Comparison of ENCODE assay signal across 1 cellular context in the genomic region with DNA sequence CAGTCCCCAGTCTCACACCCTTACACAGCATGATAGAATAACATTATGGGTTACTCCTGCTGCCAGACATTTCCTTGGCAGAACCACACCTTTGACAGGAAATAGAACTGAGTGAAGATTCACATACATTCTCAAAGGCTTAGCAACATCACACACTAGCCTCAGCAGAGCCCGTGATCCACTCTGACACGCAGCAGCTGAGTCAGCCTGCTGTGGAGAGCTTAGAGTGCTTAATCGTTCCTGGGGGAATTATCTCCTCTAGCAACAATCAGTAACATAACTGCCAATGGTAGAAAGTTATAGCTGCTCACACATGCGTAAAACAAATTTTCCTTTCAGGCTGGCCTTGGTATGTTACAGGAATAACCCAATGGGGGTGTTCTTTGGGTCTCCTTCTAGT.
TF ChIP-seq lines count a peak whose summit lies in the region.

No MANE protein-coding gene starts in this region.

TF ChIP-seq in GM23338, 12 proteins besides CTCF, POLR2A, EP300 and RAD21 (continued from another document):
- TF ChIP-seq, protein P1, sequence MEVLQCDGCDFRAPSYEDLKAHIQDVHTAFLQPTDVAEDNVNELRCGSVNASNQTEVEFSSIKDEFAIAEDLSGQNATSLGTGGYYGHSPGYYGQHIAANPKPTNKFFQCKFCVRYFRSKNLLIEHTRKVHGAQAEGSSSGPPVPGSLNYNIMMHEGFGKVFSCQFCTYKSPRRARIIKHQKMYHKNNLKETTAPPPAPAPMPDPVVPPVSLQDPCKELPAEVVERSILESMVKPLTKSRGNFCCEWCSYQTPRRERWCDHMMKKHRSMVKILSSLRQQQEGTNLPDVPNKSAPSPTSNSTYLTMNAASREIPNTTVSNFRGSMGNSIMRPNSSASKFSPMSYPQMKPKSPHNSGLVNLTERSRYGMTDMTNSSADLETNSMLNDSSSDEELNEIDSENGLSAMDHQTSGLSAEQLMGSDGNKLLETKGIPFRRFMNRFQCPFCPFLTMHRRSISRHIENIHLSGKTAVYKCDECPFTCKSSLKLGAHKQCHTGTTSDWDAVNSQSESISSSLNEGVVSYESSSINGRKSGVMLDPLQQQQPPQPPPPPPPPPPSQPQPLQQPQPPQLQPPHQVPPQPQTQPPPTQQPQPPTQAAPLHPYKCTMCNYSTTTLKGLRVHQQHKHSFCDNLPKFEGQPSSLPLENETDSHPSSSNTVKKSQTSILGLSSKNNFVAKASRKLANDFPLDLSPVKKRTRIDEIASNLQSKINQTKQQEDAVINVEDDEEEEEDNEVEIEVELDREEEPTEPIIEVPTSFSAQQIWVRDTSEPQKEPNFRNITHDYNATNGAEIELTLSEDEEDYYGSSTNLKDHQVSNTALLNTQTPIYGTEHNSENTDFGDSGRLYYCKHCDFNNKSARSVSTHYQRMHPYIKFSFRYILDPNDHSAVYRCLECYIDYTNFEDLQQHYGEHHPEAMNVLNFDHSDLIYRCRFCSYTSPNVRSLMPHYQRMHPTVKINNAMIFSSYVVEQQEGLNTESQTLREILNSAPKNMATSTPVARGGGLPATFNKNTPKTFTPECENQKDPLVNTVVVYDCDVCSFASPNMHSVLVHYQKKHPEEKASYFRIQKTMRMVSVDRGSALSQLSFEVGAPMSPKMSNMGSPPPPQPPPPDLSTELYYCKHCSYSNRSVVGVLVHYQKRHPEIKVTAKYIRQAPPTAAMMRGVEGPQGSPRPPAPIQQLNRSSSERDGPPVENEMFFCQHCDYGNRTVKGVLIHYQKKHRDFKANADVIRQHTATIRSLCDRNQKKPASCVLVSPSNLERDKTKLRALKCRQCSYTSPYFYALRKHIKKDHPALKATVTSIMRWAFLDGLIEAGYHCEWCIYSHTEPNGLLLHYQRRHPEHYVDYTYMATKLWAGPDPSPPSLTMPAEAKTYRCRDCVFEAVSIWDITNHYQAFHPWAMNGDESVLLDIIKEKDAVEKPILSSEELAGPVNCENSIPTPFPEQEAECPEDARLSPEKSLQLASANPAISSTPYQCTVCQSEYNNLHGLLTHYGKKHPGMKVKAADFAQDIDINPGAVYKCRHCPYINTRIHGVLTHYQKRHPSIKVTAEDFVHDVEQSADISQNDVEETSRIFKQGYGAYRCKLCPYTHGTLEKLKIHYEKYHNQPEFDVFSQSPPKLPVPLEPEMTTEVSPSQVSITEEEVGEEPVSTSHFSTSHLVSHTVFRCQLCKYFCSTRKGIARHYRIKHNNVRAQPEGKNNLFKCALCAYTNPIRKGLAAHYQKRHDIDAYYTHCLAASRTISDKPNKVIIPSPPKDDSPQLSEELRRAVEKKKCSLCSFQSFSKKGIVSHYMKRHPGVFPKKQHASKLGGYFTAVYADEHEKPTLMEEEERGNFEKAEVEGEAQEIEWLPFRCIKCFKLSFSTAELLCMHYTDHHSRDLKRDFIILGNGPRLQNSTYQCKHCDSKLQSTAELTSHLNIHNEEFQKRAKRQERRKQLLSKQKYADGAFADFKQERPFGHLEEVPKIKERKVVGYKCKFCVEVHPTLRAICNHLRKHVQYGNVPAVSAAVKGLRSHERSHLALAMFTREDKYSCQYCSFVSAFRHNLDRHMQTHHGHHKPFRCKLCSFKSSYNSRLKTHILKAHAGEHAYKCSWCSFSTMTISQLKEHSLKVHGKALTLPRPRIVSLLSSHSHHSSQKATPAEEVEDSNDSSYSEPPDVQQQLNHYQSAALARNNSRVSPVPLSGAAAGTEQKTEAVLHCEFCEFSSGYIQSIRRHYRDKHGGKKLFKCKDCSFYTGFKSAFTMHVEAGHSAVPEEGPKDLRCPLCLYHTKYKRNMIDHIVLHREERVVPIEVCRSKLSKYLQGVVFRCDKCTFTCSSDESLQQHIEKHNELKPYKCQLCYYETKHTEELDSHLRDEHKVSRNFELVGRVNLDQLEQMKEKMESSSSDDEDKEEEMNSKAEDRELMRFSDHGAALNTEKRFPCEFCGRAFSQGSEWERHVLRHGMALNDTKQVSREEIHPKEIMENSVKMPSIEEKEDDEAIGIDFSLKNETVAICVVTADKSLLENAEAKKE (CRISPR knock-in tag; IDR thresholded peaks at IDR 0.05), result no peak
- TF ChIP-seq EZH2phosphoT487 (IDR thresholded peaks at IDR 0.05; ENCODE audit: unreplicated experiment) (no peak), STAT1 (IDR thresholded peaks at IDR 0.05; ENCODE audit: unreplicated experiment) (no peak), POLR2AphosphoS5 (IDR thresholded peaks at IDR 0.05; ENCODE audit: low read depth) (no peak), JUNB (IDR thresholded peaks at IDR 0.05; ENCODE audit: unreplicated experiment) (no peak), CREB1 (CRISPR knock-in tag; IDR thresholded peaks at IDR 0.05; ENCODE audit: low read depth) (no peak), ZNF331 (CRISPR knock-in tag; IDR thresholded peaks at IDR 0.05; ENCODE audit: low read depth) (no peak), EZH2 (IDR thresholded peaks at IDR 0.05; ENCODE audit: low read depth, unreplicated experiment) (no peak), NANOG (IDR thresholded peaks at IDR 0.05; ENCODE audit: borderline replicate concordance) (no peak)
- TF ChIP-seq, protein P2, sequence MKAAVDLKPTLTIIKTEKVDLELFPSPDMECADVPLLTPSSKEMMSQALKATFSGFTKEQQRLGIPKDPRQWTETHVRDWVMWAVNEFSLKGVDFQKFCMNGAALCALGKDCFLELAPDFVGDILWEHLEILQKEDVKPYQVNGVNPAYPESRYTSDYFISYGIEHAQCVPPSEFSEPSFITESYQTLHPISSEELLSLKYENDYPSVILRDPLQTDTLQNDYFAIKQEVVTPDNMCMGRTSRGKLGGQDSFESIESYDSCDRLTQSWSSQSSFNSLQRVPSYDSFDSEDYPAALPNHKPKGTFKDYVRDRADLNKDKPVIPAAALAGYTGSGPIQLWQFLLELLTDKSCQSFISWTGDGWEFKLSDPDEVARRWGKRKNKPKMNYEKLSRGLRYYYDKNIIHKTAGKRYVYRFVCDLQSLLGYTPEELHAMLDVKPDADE (IDR thresholded peaks at IDR 0.05), result no peak
- TF ChIP-seq, protein P3, sequence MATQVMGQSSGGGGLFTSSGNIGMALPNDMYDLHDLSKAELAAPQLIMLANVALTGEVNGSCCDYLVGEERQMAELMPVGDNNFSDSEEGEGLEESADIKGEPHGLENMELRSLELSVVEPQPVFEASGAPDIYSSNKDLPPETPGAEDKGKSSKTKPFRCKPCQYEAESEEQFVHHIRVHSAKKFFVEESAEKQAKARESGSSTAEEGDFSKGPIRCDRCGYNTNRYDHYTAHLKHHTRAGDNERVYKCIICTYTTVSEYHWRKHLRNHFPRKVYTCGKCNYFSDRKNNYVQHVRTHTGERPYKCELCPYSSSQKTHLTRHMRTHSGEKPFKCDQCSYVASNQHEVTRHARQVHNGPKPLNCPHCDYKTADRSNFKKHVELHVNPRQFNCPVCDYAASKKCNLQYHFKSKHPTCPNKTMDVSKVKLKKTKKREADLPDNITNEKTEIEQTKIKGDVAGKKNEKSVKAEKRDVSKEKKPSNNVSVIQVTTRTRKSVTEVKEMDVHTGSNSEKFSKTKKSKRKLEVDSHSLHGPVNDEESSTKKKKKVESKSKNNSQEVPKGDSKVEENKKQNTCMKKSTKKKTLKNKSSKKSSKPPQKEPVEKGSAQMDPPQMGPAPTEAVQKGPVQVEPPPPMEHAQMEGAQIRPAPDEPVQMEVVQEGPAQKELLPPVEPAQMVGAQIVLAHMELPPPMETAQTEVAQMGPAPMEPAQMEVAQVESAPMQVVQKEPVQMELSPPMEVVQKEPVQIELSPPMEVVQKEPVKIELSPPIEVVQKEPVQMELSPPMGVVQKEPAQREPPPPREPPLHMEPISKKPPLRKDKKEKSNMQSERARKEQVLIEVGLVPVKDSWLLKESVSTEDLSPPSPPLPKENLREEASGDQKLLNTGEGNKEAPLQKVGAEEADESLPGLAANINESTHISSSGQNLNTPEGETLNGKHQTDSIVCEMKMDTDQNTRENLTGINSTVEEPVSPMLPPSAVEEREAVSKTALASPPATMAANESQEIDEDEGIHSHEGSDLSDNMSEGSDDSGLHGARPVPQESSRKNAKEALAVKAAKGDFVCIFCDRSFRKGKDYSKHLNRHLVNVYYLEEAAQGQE (IDR thresholded peaks at IDR 0.05; ENCODE audit: unreplicated experiment), result no peak
